11 cellular contexts compared by ENCODE assay signal in genomic region chr1:84247425-84248220, GRCh38. TPM values are rescaled to one million over a fixed set of nuclear protein-coding genes. Genes with fewer than 3 reads are reported as not detected.
DNase-seq lines count a peak whose midpoint lies in the region; ATAC-seq and TF ChIP-seq lines count a peak whose summit lies in the region.
"Had no signal": no experiment of that assay in that cellular context is flagged by ENCODE, and none has a peak within 500 bp of the region (broad histone marks: within the 10 kb centered on the region; RNA-seq: fewer than 3 reads in every experiment).

No MANE protein-coding gene starts in this region.

- H3K79me2 ChIP-seq in ACC112 (ENCODE audit: control insufficient read depth, insufficient read depth, low read length, unreplicated experiment): no peaks in the 10 kb centered on the region
- H3K79me2 ChIP-seq in HCT116 (ENCODE audit: insufficient read depth, low read length): no peaks in the 10 kb centered on the region

- H3K27me3 ChIP-seq in ACC112 (ENCODE audit: insufficient read depth, low read length) (no peaks in the 10 kb centered on the region), HCT116 (ENCODE audit: insufficient read depth, low read length) (no peaks in the 10 kb centered on the region)

- peak; percentile 36 for TF ChIP-seq RAD21 in HCT116 (IDR thresholded peaks at IDR 0.05; ENCODE audit: low read depth)

- POLR2A ChIA-PET in HCT116 (lab: Charles Lee): interaction anchor here (0.6 to 1.3 kb wide), 7 partner anchors 8 to 195 kb away, joined by 3 to 4 read pairs (median 3); partner anchors contain the start of gene PRKACB

- no peaks in the 10 kb centered on the region for H3K9me3 ChIP-seq in HCT116 (ENCODE audit: control insufficient read depth in 1 of 2, insufficient read depth in 1 of 2, low read depth in 1 of 2, low read length in 2 of 2)

- DNase-seq in HCT116 (ENCODE audit: low read depth, low spot score) (peak; percentile 93), amniotic stem cell (lab: John Stamatoyannopoulos, UW) (peak; percentile 38), islet precursor cell (peak; percentile 82), RKO (ENCODE audit: low spot score) (no peak), AML-193 (lab: John Stamatoyannopoulos, UW) (no peak), MV-4-11 (lab: John Stamatoyannopoulos, UW) (no peak)
- DNase-seq: hypothalamus, NCI-H510A treated with DMSO at 0.1 percent for 48 hours had no signal

- H3K4me3 ChIP-seq in ACC112 (ENCODE audit: low read depth, low read length) (peak overlapping the region; percentile 37; the same call in 1 of the 2 replicates), HCT116 (replicated peaks in 1 of 2; ENCODE audit: low read depth in 1 of 2, low read length in 2 of 2) (peak overlapping the region in 1 of 2 experiments; percentile 10; a peak in 3 of 4 replicates)

- no peak for TF ChIP-seq POLR2A in HCT116 (IDR thresholded peaks at IDR 0.05; ENCODE audit: borderline replicate concordance, extremely low read depth, insufficient read depth, insufficient read length)

- TSS peak; percentile 89 for BruUV-seq in HCT116 (replicated peaks; lab: Mats Ljungman, UMichigan)

- H3K4me1 ChIP-seq in ACC112 (ENCODE audit: control insufficient read depth, insufficient read depth, low read length, unreplicated experiment) (peaks cover 20% of the 10 kb centered on the region), HCT116 (ENCODE audit: control insufficient read depth in 1 of 2, insufficient read depth in 2 of 2, low read length in 2 of 2) (peaks cover 40 to 47% of the 10 kb centered on the region in 2 experiments)

- no peaks in the 10 kb centered on the region for H3K36me3 ChIP-seq in ACC112 (ENCODE audit: insufficient read depth, low read length)
- H3K36me3 ChIP-seq in HCT116 (ENCODE audit: control insufficient read depth in 1 of 2, insufficient read depth in 2 of 2, low read length in 2 of 2): 0 out of 4 replicates have a peak, but pooled peaks cover 0 to 3% of the 10 kb centered on the region in 2 experiments

- peak overlapping the region; percentile 54 for H3K9ac ChIP-seq in HCT116 (ENCODE audit: low read length)

- RAD21 ChIA-PET in HCT116 (lab: Charles Lee; ENCODE audit: low non-redundant PET in 1 of 2, low total read pairs in 2 of 2, uncharacterized antibody in 2 of 2, unreplicated experiment in 2 of 2): interaction anchor here (0.6 to 1.3 kb wide), 2 partner anchors 18 to 103 kb away, joined by 4 to 5 read pairs; partner anchors contain the start of gene PRKACB (in 1 of the 2)

- intact Hi-C loops in HCT116 (cut with micrococcal nuclease): loop anchor here (2.0 to 5.0 kb wide), 4 partner anchors 75 to 185 kb away; no protein-coding TSS in a partner anchor

- peak overlapping the region; percentile 30 for H2AFZ ChIP-seq in ACC112 (ENCODE audit: low read length, unreplicated experiment)
- H2AFZ ChIP-seq in HCT116 (ENCODE audit: low read depth, low read length, poor library complexity, severe bottlenecking): no peak overlapping the region

- no peaks in the 10 kb centered on the region for H4K20me1 ChIP-seq in HCT116 (ENCODE audit: insufficient read depth)

- peak; percentile 91 for ATAC-seq in HCT116
- no peak for ATAC-seq in GM18511 (IDR thresholded peaks at IDR 0.05; ENCODE audit: unreplicated experiment)

- H3K27ac ChIP-seq in ACC112 (ENCODE audit: low read depth, low read length) (peak overlapping the region; percentile 98), HCT116 (ENCODE audit: low read depth, low read length) (peak overlapping the region; percentile 95)

- H3K9me2 ChIP-seq in HCT116 (ENCODE audit: insufficient read depth): no peaks in the 10 kb centered on the region

- H3K4me2 ChIP-seq in HCT116 (ENCODE audit: low read length): peak overlapping the region; percentile 72

- TF ChIP-seq CTCF in HCT116 (IDR thresholded peaks at IDR 0.05 in 2 of 3, conservative IDR thresholded peaks at IDR 0.05 in 1 of 3; ENCODE audit: borderline replicate concordance in 1 of 3, insufficient read depth in 1 of 3, low read depth in 2 of 3, low read length in 2 of 3): no peak

- CTCF ChIA-PET in HCT116 (lab: Charles Lee): no interaction called here

TF ChIP-seq in HCT116, 20 proteins besides CTCF, POLR2A, EP300 and RAD21:
- TF ChIP-seq EGR1 (IDR thresholded peaks at IDR 0.05; ENCODE audit: low read depth) (no peak), ZBTB33 (IDR thresholded peaks at IDR 0.05; ENCODE audit: extremely low read depth, insufficient replicate concordance, low read length) (no peak), CEBPB (IDR thresholded peaks at IDR 0.05; ENCODE audit: low read depth) (peak; percentile 71), ZNF274 (IDR thresholded peaks at IDR 0.05; ENCODE audit: low read depth, low read length) (no peak), POLR2AphosphoS5 (IDR thresholded peaks at IDR 0.05; ENCODE audit: low read depth, low read length) (peak; percentile 59), SIN3A (IDR thresholded peaks at IDR 0.05; ENCODE audit: low read depth) (0 out of 2 replicates have a peak, but pooled peaks have one; percentile 35), SP1 (IDR thresholded peaks at IDR 0.05; ENCODE audit: low read depth) (peak; percentile 83), EZH2phosphoT487 (IDR thresholded peaks at IDR 0.05; ENCODE audit: borderline replicate concordance) (no peak), CBX3 (IDR thresholded peaks at IDR 0.05; ENCODE audit: low read depth) (peak; percentile 74), SRF (IDR thresholded peaks at IDR 0.05; ENCODE audit: low read depth) (peak; percentile 68), FOSL1 (IDR thresholded peaks at IDR 0.05; ENCODE audit: low read depth) (peak; percentile 83; the same call in 1 of the 2 replicates), ELF1 (IDR thresholded peaks at IDR 0.05; ENCODE audit: borderline replicate concordance, low read depth) (no peak), EZH2 (IDR thresholded peaks at IDR 0.05) (no peak), ZFX (IDR thresholded peaks at IDR 0.05) (no peak), JUND (IDR thresholded peaks at IDR 0.05) (peak; percentile 78), TCF7L2 (IDR thresholded peaks at IDR 0.05; ENCODE audit: borderline replicate concordance, extremely low read depth, insufficient read depth, insufficient read length) (peak; percentile 66), YY1 (IDR thresholded peaks at IDR 0.05; ENCODE audit: extremely low read depth, insufficient replicate concordance, low read depth, low read length) (no peak)
- TF ChIP-seq, protein P1, sequence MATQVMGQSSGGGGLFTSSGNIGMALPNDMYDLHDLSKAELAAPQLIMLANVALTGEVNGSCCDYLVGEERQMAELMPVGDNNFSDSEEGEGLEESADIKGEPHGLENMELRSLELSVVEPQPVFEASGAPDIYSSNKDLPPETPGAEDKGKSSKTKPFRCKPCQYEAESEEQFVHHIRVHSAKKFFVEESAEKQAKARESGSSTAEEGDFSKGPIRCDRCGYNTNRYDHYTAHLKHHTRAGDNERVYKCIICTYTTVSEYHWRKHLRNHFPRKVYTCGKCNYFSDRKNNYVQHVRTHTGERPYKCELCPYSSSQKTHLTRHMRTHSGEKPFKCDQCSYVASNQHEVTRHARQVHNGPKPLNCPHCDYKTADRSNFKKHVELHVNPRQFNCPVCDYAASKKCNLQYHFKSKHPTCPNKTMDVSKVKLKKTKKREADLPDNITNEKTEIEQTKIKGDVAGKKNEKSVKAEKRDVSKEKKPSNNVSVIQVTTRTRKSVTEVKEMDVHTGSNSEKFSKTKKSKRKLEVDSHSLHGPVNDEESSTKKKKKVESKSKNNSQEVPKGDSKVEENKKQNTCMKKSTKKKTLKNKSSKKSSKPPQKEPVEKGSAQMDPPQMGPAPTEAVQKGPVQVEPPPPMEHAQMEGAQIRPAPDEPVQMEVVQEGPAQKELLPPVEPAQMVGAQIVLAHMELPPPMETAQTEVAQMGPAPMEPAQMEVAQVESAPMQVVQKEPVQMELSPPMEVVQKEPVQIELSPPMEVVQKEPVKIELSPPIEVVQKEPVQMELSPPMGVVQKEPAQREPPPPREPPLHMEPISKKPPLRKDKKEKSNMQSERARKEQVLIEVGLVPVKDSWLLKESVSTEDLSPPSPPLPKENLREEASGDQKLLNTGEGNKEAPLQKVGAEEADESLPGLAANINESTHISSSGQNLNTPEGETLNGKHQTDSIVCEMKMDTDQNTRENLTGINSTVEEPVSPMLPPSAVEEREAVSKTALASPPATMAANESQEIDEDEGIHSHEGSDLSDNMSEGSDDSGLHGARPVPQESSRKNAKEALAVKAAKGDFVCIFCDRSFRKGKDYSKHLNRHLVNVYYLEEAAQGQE (IDR thresholded peaks at IDR 0.05; ENCODE audit: low read depth): no peak
- TF ChIP-seq, protein P2, sequence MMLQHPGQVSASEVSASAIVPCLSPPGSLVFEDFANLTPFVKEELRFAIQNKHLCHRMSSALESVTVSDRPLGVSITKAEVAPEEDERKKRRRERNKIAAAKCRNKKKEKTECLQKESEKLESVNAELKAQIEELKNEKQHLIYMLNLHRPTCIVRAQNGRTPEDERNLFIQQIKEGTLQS (IDR thresholded peaks at IDR 0.05): peak; percentile 81
- TF ChIP-seq, protein P3, sequence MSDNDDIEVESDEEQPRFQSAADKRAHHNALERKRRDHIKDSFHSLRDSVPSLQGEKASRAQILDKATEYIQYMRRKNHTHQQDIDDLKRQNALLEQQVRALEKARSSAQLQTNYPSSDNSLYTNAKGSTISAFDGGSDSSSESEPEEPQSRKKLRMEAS (IDR thresholded peaks at IDR 0.05): peak; percentile 67

RNA-seq across cellular contexts. Expression of gene SAMD13, which starts 53.9 kb away (rescaled TPM):
- 14.9 TPM for total RNA-seq in HCT116 (2021; ENCODE audit: unreplicated experiment)
- 4.8 and 7.6 TPM in 2 replicates for polyA plus RNA-seq in HCT116 (2012)
- total RNA-seq: CD4-positive, alpha-beta memory T cell had no signal

Comparison
In these comparisons a context has a peak if more than half of its experiments do, and no peak if none do; other contexts are left out.
1. DNase-seq: peak in HCT116 (single experiment), amniotic stem cell (single experiment) and islet precursor cell (single experiment); none in RKO (single experiment), AML-193 (0 of 2) and MV-4-11 (single experiment).